In genomic region chr19:16262618-16263017, GRCh38 we compare ENCODE assay signal across 14 cellular contexts.
DNase-seq lines count a peak whose midpoint lies in the region; ATAC-seq and TF ChIP-seq lines count a peak whose summit lies in the region.
"Had no signal": no experiment of that assay in that cellular context is flagged by ENCODE, and none has a peak within 500 bp of the region (broad histone marks: within the 10 kb centered on the region; RNA-seq: fewer than 3 reads in every experiment).

No MANE protein-coding gene starts in this region.

- TF ChIP-seq CTCF in natural killer cell (IDR thresholded peaks at IDR 0.05) (no peak), upper lobe of left lung (IDR thresholded peaks at IDR 0.05) (no peak)

- H3K9me3 ChIP-seq in upper lobe of left lung: no peaks in the 10 kb centered on the region
- H3K9me3 ChIP-seq: SJCRH30 had no signal

- H3K4me1 ChIP-seq in upper lobe of left lung: peaks cover 40 to 48% (median 43%) of the 10 kb centered on the region in 4 donors
- H3K4me1 ChIP-seq: SJCRH30 had no signal

- H3K4me3 ChIP-seq in upper lobe of left lung: no peak overlapping the region
- H3K4me3 ChIP-seq: SJCRH30 had no signal

- intact Hi-C loops in natural killer cell (cut with micrococcal nuclease): loop anchor here (10.0 kb wide), 1 partner anchor 52 kb away; no protein-coding TSS in a partner anchor
- intact Hi-C loops in left colon (cut with DNase I, micrococcal nuclease): no loop called here

- no peak for TF ChIP-seq EP300 in upper lobe of left lung (IDR thresholded peaks at IDR 0.05)

- peak overlapping the region; percentile 70 for H3K4me3 Mint-ChIP-seq in natural killer cell treated with Interleukin-12 subunit alpha and Interleukin-12 subunit beta and Interleukin-15 and Interleukin-18, amount 100 ng/mL, for 72 hours
- H3K4me3 Mint-ChIP-seq in natural killer cell: no peak overlapping the region

- TF ChIP-seq POLR2A in upper lobe of left lung (IDR thresholded peaks at IDR 0.05): no peak

- peaks cover 39 to 43% of the 10 kb centered on the region in 2 donors for H3K4me1 Mint-ChIP-seq in natural killer cell treated with Interleukin-12 subunit alpha and Interleukin-12 subunit beta and Interleukin-15 and Interleukin-18, amount 100 ng/mL, for 72 hours (ENCODE audit: low read depth in 2 of 2)
- peaks cover 37 to 55% of the 10 kb centered on the region in 2 donors for H3K4me1 Mint-ChIP-seq in natural killer cell

- no peaks in the 10 kb centered on the region for H3K27me3 ChIP-seq in upper lobe of left lung

- no peak for DNase-seq in natural killer cell treated with Interleukin-12 subunit alpha and Interleukin-12 subunit beta and Interleukin-15 and Interleukin-18, amount 100 ng/mL, for 72 hours (ENCODE audit: low spot score)
- DNase-seq in natural killer cell: no peak
- peak; percentile 30 for DNase-seq in OCI-M1 (lab: John Stamatoyannopoulos, UW)
- DNase-seq in left colon: peak; percentile 53 to 65
- no peak for DNase-seq in upper lobe of left lung
- DNase-seq in NCI-H446 (lab: John Stamatoyannopoulos, UW): no peak
- no peak for DNase-seq in activated gamma-delta T cell (lab: John Stamatoyannopoulos, UW)
- DNase-seq: amniotic stem cell; Calu3; effector CD8-positive, alpha-beta T cell; NCI-H510A; SJCRH30 had no signal

- no peaks in the 10 kb centered on the region for H3K9me3 Mint-ChIP-seq in natural killer cell treated with Interleukin-12 subunit alpha and Interleukin-12 subunit beta and Interleukin-15 and Interleukin-18, amount 100 ng/mL, for 72 hours
- no peaks in the 10 kb centered on the region for H3K9me3 Mint-ChIP-seq in natural killer cell

- no peak for ATAC-seq in natural killer cell treated with Interleukin-12 subunit alpha and Interleukin-12 subunit beta and Interleukin-15 and Interleukin-18, amount 100 ng/mL, for 72 hours
- no peak for ATAC-seq in natural killer cell
- ATAC-seq in left colon: peak; percentile 89
- ATAC-seq in upper lobe of left lung (ENCODE audit: low FRiP score in 2 of 2): no peak
- no peak for ATAC-seq in GM18517 (IDR thresholded peaks at IDR 0.05; ENCODE audit: unreplicated experiment)
- ATAC-seq: HCT116 had no signal

- no peaks in the 10 kb centered on the region for H3K36me3 Mint-ChIP-seq in natural killer cell treated with Interleukin-12 subunit alpha and Interleukin-12 subunit beta and Interleukin-15 and Interleukin-18, amount 100 ng/mL, for 72 hours
- no peaks in the 10 kb centered on the region for H3K36me3 Mint-ChIP-seq in natural killer cell

- peak overlapping the region in 1 of 2 donors; percentile 63 for H3K27ac Mint-ChIP-seq in natural killer cell treated with Interleukin-12 subunit alpha and Interleukin-12 subunit beta and Interleukin-15 and Interleukin-18, amount 100 ng/mL, for 72 hours
- peak overlapping the region in 1 of 2 donors; percentile 15 for H3K27ac Mint-ChIP-seq in natural killer cell

- WGBS in upper lobe of left lung, 2 donors: 30 to 46% methylated on average over 6 to 8 of the region's 8 CpGs

- peak overlapping the region; percentile 44 to 93 (median 75) for H3K27ac ChIP-seq in upper lobe of left lung
- H3K27ac ChIP-seq: SJCRH30 had no signal

- H3K27me3 Mint-ChIP-seq in natural killer cell treated with Interleukin-12 subunit alpha and Interleukin-12 subunit beta and Interleukin-15 and Interleukin-18, amount 100 ng/mL, for 72 hours: peaks cover 0 to 2% of the 10 kb centered on the region in 2 donors
- peaks cover 0 to 3% of the 10 kb centered on the region in 2 donors for H3K27me3 Mint-ChIP-seq in natural killer cell (ENCODE audit: low read depth in 2 of 2)

- H3K36me3 ChIP-seq in upper lobe of left lung: no peaks in the 10 kb centered on the region
- H3K36me3 ChIP-seq: SJCRH30 had no signal

Comparison
In these comparisons a context has a peak if more than half of its experiments do, and no peak if none do; other contexts are left out.
1. DNase-seq: peak in OCI-M1 (single experiment) and left colon (2 of 2); none in natural killer cell treated with Interleukin-12 subunit alpha and Interleukin-12 subunit beta and Interleukin-15 and Interleukin-18, amount 100 ng/mL, for 72 hours (single experiment), natural killer cell (single experiment), upper lobe of left lung (0 of 2), NCI-H446 (0 of 2) and activated gamma-delta T cell (single experiment).